Comparison of ENCODE assay signal across 1 cellular context in genomic region chr15:43800286-43801136, GRCh38.
TF ChIP-seq lines count a peak whose summit lies in the region.

HYPK (plus strand) TSS chr15:43800599; CDS start chr15:43800623, 24 bp downstream.

TF ChIP-seq in HepG2, 621 proteins besides CTCF, POLR2A, EP300 and RAD21 (continued from another document and continues in another):
- TF ChIP-seq MAFF (IDR thresholded peaks at IDR 0.05; ENCODE audit: low read depth, low read length) (no peak), GABPA (IDR thresholded peaks at IDR 0.05; ENCODE audit: low read depth, low read length) (peak; percentile 83), GABPA (CRISPR knock-in tag; IDR thresholded peaks at IDR 0.05; ENCODE audit: low read depth) (peak; percentile 97), ZNF580 (CRISPR knock-in tag; IDR thresholded peaks at IDR 0.05; ENCODE audit: borderline replicate concordance, low read depth) (peak; percentile 68; the same call in 1 of the 2 replicates), PITX1 (CRISPR knock-in tag; IDR thresholded peaks at IDR 0.05) (peak; percentile 30; the same call in 1 of the 2 replicates), NFIB (CRISPR knock-in tag; IDR thresholded peaks at IDR 0.05; ENCODE audit: borderline replicate concordance) (no peak), ZNF891 (CRISPR knock-in tag; IDR thresholded peaks at IDR 0.05) (peak; percentile 90), ZNF788 (CRISPR knock-in tag; IDR thresholded peaks at IDR 0.05; ENCODE audit: borderline replicate concordance) (peak; percentile 49; the same call in 1 of the 2 replicates), SOX6 (IDR thresholded peaks at IDR 0.05) (no peak), SOX6 (CRISPR knock-in tag; IDR thresholded peaks at IDR 0.05) (peak; percentile 30; the same call in 1 of the 2 replicates), KDM4B (CRISPR knock-in tag; IDR thresholded peaks at IDR 0.05) (peak; percentile 56; the same call in 1 of the 2 replicates), ZNF563 (CRISPR knock-in tag; IDR thresholded peaks at IDR 0.05) (no peak), ATF7-NPFF (CRISPR knock-in tag; IDR thresholded peaks at IDR 0.05; ENCODE audit: low read depth) (peak; percentile 68; the same call in 1 of the 2 replicates), TBX2 (CRISPR knock-in tag; IDR thresholded peaks at IDR 0.05; ENCODE audit: borderline replicate concordance) (0 out of 2 replicates have a peak, but pooled peaks have one; percentile 54), FOXK1 (CRISPR knock-in tag; IDR thresholded peaks at IDR 0.05; ENCODE audit: borderline replicate concordance, low read depth) (peak; percentile 81; the same call in 1 of the 2 replicates), CREBL2 (CRISPR knock-in tag; IDR thresholded peaks at IDR 0.05; ENCODE audit: borderline replicate concordance) (no peak), HBP1 (CRISPR knock-in tag; IDR thresholded peaks at IDR 0.05; ENCODE audit: low read depth) (no peak), KAT2B (IDR thresholded peaks at IDR 0.05; ENCODE audit: borderline replicate concordance, low read depth, low read length) (no peak), GTF3A (CRISPR knock-in tag; conservative IDR thresholded peaks at IDR 0.05) (0 out of 2 replicates have a peak, but pooled peaks have one; percentile 31), NR1H2 (CRISPR knock-in tag; IDR thresholded peaks at IDR 0.05; ENCODE audit: borderline replicate concordance, low read depth) (peak; percentile 75; the same call in 1 of the 2 replicates), TRIM22 (IDR thresholded peaks at IDR 0.05) (no peak), POLR2AphosphoS5 (IDR thresholded peaks at IDR 0.05; ENCODE audit: low read depth, low read length) (peak; percentile 95), PAF1 (CRISPR knock-in tag; IDR thresholded peaks at IDR 0.05) (peak; percentile 71; the same call in 1 of the 2 replicates), SMAD3 (CRISPR knock-in tag; IDR thresholded peaks at IDR 0.05) (0 out of 2 replicates have a peak, but pooled peaks have one; percentile 20), THAP8 (CRISPR knock-in tag; IDR thresholded peaks at IDR 0.05; ENCODE audit: borderline replicate concordance) (0 out of 2 replicates have a peak, but pooled peaks have one; percentile 44), ZNF44 (CRISPR knock-in tag; IDR thresholded peaks at IDR 0.05) (0 out of 2 replicates have a peak, but pooled peaks have one; percentile 13), ZNF326 (CRISPR knock-in tag; IDR thresholded peaks at IDR 0.05; ENCODE audit: borderline replicate concordance) (0 out of 2 replicates have a peak, but pooled peaks have one; percentile 65), MZF1 (CRISPR knock-in tag; IDR thresholded peaks at IDR 0.05; ENCODE audit: borderline replicate concordance) (no peak), ZC3H4 (CRISPR knock-in tag; IDR thresholded peaks at IDR 0.05; ENCODE audit: borderline replicate concordance) (0 out of 2 replicates have a peak, but pooled peaks have one; percentile 46), EZH2 (conservative IDR thresholded peaks at IDR 0.05; ENCODE audit: low read depth, low read length) (no peak), ZNF101 (CRISPR knock-in tag; IDR thresholded peaks at IDR 0.05; ENCODE audit: borderline replicate concordance, low read depth) (no peak), IRF9 (CRISPR knock-in tag; IDR thresholded peaks at IDR 0.05; ENCODE audit: borderline replicate concordance) (no peak), MEIS1 (CRISPR knock-in tag; IDR thresholded peaks at IDR 0.05; ENCODE audit: borderline replicate concordance) (no peak), REPIN1 (CRISPR knock-in tag; IDR thresholded peaks at IDR 0.05; ENCODE audit: borderline replicate concordance, low read depth) (0 out of 2 replicates have a peak, but pooled peaks have one; percentile 27), ZNF564 (CRISPR knock-in tag; IDR thresholded peaks at IDR 0.05) (0 out of 2 replicates have a peak, but pooled peaks have one; percentile 32), UBTF (CRISPR knock-in tag; IDR thresholded peaks at IDR 0.05) (peak; percentile 32), KDM5A (IDR thresholded peaks at IDR 0.05; ENCODE audit: borderline replicate concordance, low read length) (peak; percentile 73), ZNF746 (CRISPR knock-in tag; IDR thresholded peaks at IDR 0.05) (0 out of 2 replicates have a peak, but pooled peaks have one; percentile 16), ZZZ3 (CRISPR knock-in tag; IDR thresholded peaks at IDR 0.05; ENCODE audit: borderline replicate concordance) (peak; percentile 50; the same call in 1 of the 2 replicates), MYC (CRISPR knock-in tag; IDR thresholded peaks at IDR 0.05; ENCODE audit: borderline replicate concordance) (peak; percentile 80), ZNF383 (CRISPR knock-in tag; IDR thresholded peaks at IDR 0.05; ENCODE audit: borderline replicate concordance) (0 out of 2 replicates have a peak, but pooled peaks have one; percentile 30), NR3C1 (CRISPR knock-in tag; IDR thresholded peaks at IDR 0.05) (no peak), ZNF329 (CRISPR knock-in tag; IDR thresholded peaks at IDR 0.05; ENCODE audit: low read depth) (peak; percentile 64; the same call in 1 of the 2 replicates), LBX2 (CRISPR knock-in tag; IDR thresholded peaks at IDR 0.05; ENCODE audit: borderline replicate concordance) (peak; percentile 77; the same call in 1 of the 2 replicates), ZSCAN29 (CRISPR knock-in tag; conservative IDR thresholded peaks at IDR 0.05) (peak; percentile 53), ATF6 (CRISPR knock-in tag; conservative IDR thresholded peaks at IDR 0.05) (0 out of 2 replicates have a peak, but pooled peaks have one; percentile 43), ZNF530 (CRISPR knock-in tag; IDR thresholded peaks at IDR 0.05; ENCODE audit: low read depth) (no peak), DRAP1 (CRISPR knock-in tag; IDR thresholded peaks at IDR 0.05) (peak; percentile 65), KMT2B (CRISPR knock-in tag; IDR thresholded peaks at IDR 0.05) (peak; percentile 59; the same call in 1 of the 2 replicates), CCDC6 (CRISPR knock-in tag; IDR thresholded peaks at IDR 0.05) (peak; percentile 47; the same call in 1 of the 2 replicates), ZFP62 (CRISPR knock-in tag; IDR thresholded peaks at IDR 0.05) (no peak), KDM2A (CRISPR knock-in tag; IDR thresholded peaks at IDR 0.05; ENCODE audit: borderline replicate concordance, low read depth) (peak; percentile 99), ZNF501 (CRISPR knock-in tag; IDR thresholded peaks at IDR 0.05) (peak; percentile 93), SRY (CRISPR knock-in tag; IDR thresholded peaks at IDR 0.05) (peak; percentile 67; the same call in 1 of the 2 replicates), ZNF230 (CRISPR knock-in tag; IDR thresholded peaks at IDR 0.05) (peak; percentile 41; the same call in 1 of the 2 replicates), MXD3 (CRISPR knock-in tag; IDR thresholded peaks at IDR 0.05) (0 out of 2 replicates have a peak, but pooled peaks have one; percentile 22)
